In genomic region chr19:5977785-5978605, GRCh38 we compare ENCODE assay signal across 1 cellular context.
TF ChIP-seq lines count a peak whose summit lies in the region.

RANBP3 (minus strand) TSS chr19:5978140; CDS start chr19:5978082, 58 bp downstream.

TF ChIP-seq in K562, 482 proteins besides CTCF, POLR2A, EP300 and RAD21 (continued from another document and continues in another):
- no peak; the same call in 1 of the 2 replicates for TF ChIP-seq REST (CRISPR knock-in tag; IDR thresholded peaks at IDR 0.05; ENCODE audit: low read depth)
- peak; percentile 36 for TF ChIP-seq MXD1 (CRISPR knock-in tag; IDR thresholded peaks at IDR 0.05; ENCODE audit: borderline replicate concordance, poor library complexity, severe bottlenecking)
- TF ChIP-seq IRF2 (CRISPR knock-in tag; IDR thresholded peaks at IDR 0.05): no peak
- no peak for TF ChIP-seq TFAM (CRISPR knock-in tag; conservative IDR thresholded peaks at IDR 0.05)
- TF ChIP-seq CAMTA2 (CRISPR knock-in tag; conservative IDR thresholded peaks at IDR 0.05): no peak
- TF ChIP-seq ILK (tag; IDR thresholded peaks at IDR 0.05; ENCODE audit: borderline replicate concordance, low read depth): no peak
- TF ChIP-seq ARNT (IDR thresholded peaks at IDR 0.05): no peak
- no peak for TF ChIP-seq NBN (IDR thresholded peaks at IDR 0.05; ENCODE audit: low read depth)
- no peak for TF ChIP-seq SRSF9 (IDR thresholded peaks at IDR 0.05; ENCODE audit: borderline replicate concordance, low read depth, low read length)
- no peak for TF ChIP-seq CCAR2 (IDR thresholded peaks at IDR 0.05; ENCODE audit: low read depth, low read length)
- peak; percentile 99 for TF ChIP-seq E2F1 (CRISPR knock-in tag; IDR thresholded peaks at IDR 0.05)
- no peak for TF ChIP-seq ETV1 (tag; conservative IDR thresholded peaks at IDR 0.05; ENCODE audit: low read depth)
- peak; percentile 66; the same call in 1 of the 2 replicates for TF ChIP-seq GMEB1 (CRISPR knock-in tag; IDR thresholded peaks at IDR 0.05)
- peak; percentile 99 for TF ChIP-seq L3MBTL2 (IDR thresholded peaks at IDR 0.05)
- TF ChIP-seq NFXL1 (CRISPR knock-in tag; IDR thresholded peaks at IDR 0.05): no peak
- TF ChIP-seq CTBP1 (IDR thresholded peaks at IDR 0.05; ENCODE audit: borderline replicate concordance): peak; percentile 60
- no peak for TF ChIP-seq ZMIZ1 (IDR thresholded peaks at IDR 0.05; ENCODE audit: low read depth in 2 of 2, low read length in 2 of 2)
- TF ChIP-seq POU5F1 (IDR thresholded peaks at IDR 0.05; ENCODE audit: borderline replicate concordance, low read depth, low read length, partially characterized antibody): peak; percentile 80
- no peak for TF ChIP-seq LARP7 (IDR thresholded peaks at IDR 0.05)
- TF ChIP-seq FOXP4 (CRISPR knock-in tag; IDR thresholded peaks at IDR 0.05; ENCODE audit: borderline replicate concordance): peak; percentile 99
- TF ChIP-seq ZBTB11 (CRISPR knock-in tag; IDR thresholded peaks at IDR 0.05): no peak; a peak in 1 of 6 replicates
- TF ChIP-seq HOMEZ (CRISPR knock-in tag; IDR thresholded peaks at IDR 0.05): no peak
- TF ChIP-seq KAT2B (IDR thresholded peaks at IDR 0.05; ENCODE audit: low read depth, low read length): peak; percentile 58
- TF ChIP-seq ATF7 (IDR thresholded peaks at IDR 0.05): peak; percentile 80; the same call in 1 of the 2 replicates
- TF ChIP-seq FUS (optimal IDR thresholded peaks at IDR 0.05; ENCODE audit: low read depth, low read length): no peak
- no peak for TF ChIP-seq NCOR1 (IDR thresholded peaks at IDR 0.05)
- no peak for TF ChIP-seq CREB5 (CRISPR knock-in tag; IDR thresholded peaks at IDR 0.05)
- no peak for TF ChIP-seq POLR3A (IDR thresholded peaks at IDR 0.05; ENCODE audit: borderline replicate concordance, extremely low read depth, insufficient read depth, insufficient read length)
- peak; percentile 90 for TF ChIP-seq ZBTB33 (CRISPR knock-in tag; IDR thresholded peaks at IDR 0.05)
- TF ChIP-seq ZBTB26 (CRISPR knock-in tag; IDR thresholded peaks at IDR 0.05): 0 out of 2 replicates have a peak, but pooled peaks have one; percentile 43
- TF ChIP-seq DACH1 (IDR thresholded peaks at IDR 0.05; ENCODE audit: partially characterized antibody): no peak
- no peak for TF ChIP-seq SIX5 (IDR thresholded peaks at IDR 0.05; ENCODE audit: borderline replicate concordance in 1 of 2, insufficient read depth in 1 of 2, low read depth in 1 of 2, low read length in 2 of 2)
- TF ChIP-seq PHB (CRISPR knock-in tag; IDR thresholded peaks at IDR 0.05): no peak
- TF ChIP-seq ZNF75A (CRISPR knock-in tag; IDR thresholded peaks at IDR 0.05): peak; percentile 85
